In genomic region chr1:78121650-78122210, GRCh38 we compare ENCODE assay signal across 18 cellular contexts.
"Had no signal": no experiment of that assay in that cellular context is flagged by ENCODE, and none has a peak within 500 bp of the region (broad histone marks: within the 10 kb centered on the region; RNA-seq: fewer than 3 reads in every experiment).

No MANE protein-coding gene starts in this region.

- H3K27ac ChIP-seq: epithelial cell of prostate, esophagus squamous epithelium, ovary, prostate gland, skin epidermis, thoracic aorta, upper lobe of right lung had no signal

- H3K27me3 ChIP-seq: esophagus squamous epithelium, ovary, upper lobe of right lung had no signal

- H3K4me3 ChIP-seq: esophagus squamous epithelium, ovary, prostate gland, skin epidermis, thoracic aorta, upper lobe of right lung had no signal

- H3K9me3 ChIP-seq: esophagus squamous epithelium, ovary, prostate gland, thoracic aorta, upper lobe of right lung had no signal

- H3K4me1 ChIP-seq: esophagus squamous epithelium, prostate gland, upper lobe of right lung had no signal

- H3K36me3 ChIP-seq: esophagus squamous epithelium, ovary, prostate gland, thoracic aorta, upper lobe of right lung had no signal

- ATAC-seq: activated CD8-positive, alpha-beta T cell treated with anti-CD3 and anti-CD28 coated beads, Interleukin-2, amount 10 ng/mL, durations not matched to agents 7 days and 5 days; activated T-cell treated with anti-CD3 and anti-CD28 coated beads, Interleukin-2, amount 50 U/mL, for 72 hours; naive thymus-derived CD8-positive, alpha-beta T cell; sciatic nerve; T-cell; upper lobe of right lung had no signal

- DNase-seq: activated CD4-positive, CD25-positive, alpha-beta regulatory T cell; activated CD8-positive, alpha-beta T cell treated with anti-CD3 and anti-CD28 coated beads, Interleukin-2, amount 10 ng/mL, durations not matched to agents 7 days and 5 days; activated naive CD4-positive, alpha-beta T cell; activated T-cell treated with anti-CD3 and anti-CD28 coated beads for 4 hours; activated T-cell treated with anti-CD3 and anti-CD28 coated beads, Interleukin-2, amount 50 U/mL, for 72 hours; anterior cingulate cortex; esophagus squamous epithelium; naive thymus-derived CD8-positive, alpha-beta T cell; ovary; retina; stimulated activated CD4-positive, alpha-beta T cell treated with anti-CD3 and anti-CD28 coated beads, Interleukin-4, amount 100 ng/mL, for 24 hours; T-cell; upper lobe of right lung had no signal
